In the genomic region with DNA sequence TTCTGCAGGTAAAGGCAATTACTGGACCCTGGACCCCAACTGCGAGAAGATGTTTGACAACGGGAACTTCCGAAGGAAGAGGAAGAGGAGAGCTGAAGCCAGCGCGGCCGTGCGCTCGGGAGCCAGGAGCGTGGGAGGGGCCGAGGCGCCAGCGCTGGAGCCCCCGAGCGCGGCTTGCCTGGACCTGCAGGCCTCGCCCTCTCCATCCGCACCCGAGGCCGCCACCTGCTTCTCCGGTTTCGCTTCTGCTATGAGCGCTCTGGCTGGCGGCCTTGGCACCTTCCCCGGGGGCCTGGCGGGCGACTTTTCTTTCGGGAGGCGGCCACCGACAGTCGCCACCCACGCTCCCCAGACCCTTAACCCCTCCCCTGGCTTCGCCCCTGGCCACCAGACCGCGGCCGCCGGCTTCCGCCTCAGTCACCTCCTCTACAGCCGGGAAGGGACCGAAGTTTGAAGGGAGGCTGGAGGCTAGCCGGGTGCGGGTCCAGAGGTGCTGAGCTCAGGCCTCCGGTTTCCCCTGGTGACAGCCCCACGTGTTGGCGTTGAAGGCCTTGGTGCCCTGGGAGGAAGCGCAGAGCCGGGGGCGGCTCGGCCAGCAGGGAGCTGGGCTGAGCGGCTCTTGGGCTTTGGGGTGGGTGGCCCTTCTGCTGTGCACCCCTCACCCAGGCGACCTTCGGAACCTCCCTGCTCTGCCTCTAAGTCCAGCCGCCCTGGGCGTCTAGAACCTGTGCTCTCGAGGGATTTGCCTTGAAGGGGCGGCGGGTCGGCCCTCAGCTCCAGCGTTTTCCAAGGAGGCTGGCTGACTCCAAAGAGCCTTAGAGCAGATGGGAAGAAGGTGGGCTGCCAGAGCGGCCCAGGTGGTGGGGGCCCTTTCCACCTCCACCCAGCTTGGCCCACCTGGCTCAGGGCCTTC, we compare ENCODE assay signal across 22 cellular contexts. TPM values are rescaled to one million over a fixed set of nuclear protein-coding genes. Genes with fewer than 3 reads are reported as not detected.
A peak's percentile ranks its signal among the peaks of the same experiment; 100 is the strongest.
DNase-seq lines count a peak whose midpoint lies in the region; FAIRE-seq and TF ChIP-seq lines count a peak whose summit lies in the region.
"Had no signal": no experiment of that assay in that cellular context is flagged by ENCODE, and none has a peak within 500 bp of the region (broad histone marks: within the 10 kb centered on the region; RNA-seq: fewer than 3 reads in every experiment).

No MANE protein-coding gene starts in this region.

- no peak for TF ChIP-seq EP300 in suprapubic skin (IDR thresholded peaks at IDR 0.05)

- DNase-seq in NCI-H2171 treated with DMSO at 0.1 percent for 48 hours (lab: John Stamatoyannopoulos, UW) (peak; percentile 61), NCI-H2171 (lab: John Stamatoyannopoulos, UW) (no peak), RPMI8226 (peak; percentile 38), suprapubic skin (ENCODE audit: low spot score in 2 of 2) (no peak), HTR-8/SVneo (ENCODE audit: insufficient read length, low spot score) (no peak), hypothalamus (lab: John Stamatoyannopoulos, UW) (no peak), hippocampal formation (lab: John Stamatoyannopoulos, UW) (no peak)
- DNase-seq: activated CD4-positive, alpha-beta T cell treated with anti-CD3 and anti-CD28 coated beads, Interleukin-2, amount 50 U/mL, for 4 hours; activated T-cell treated with anti-CD3 and anti-CD28 coated beads, Interleukin-2, amount 50 U/mL, for 72 hours; COR-L47; heart right ventricle; KBM-7; mesenchymal stem cell; NCI-H187; NK-92 treated with Interleukin-12 subunit alpha and Interleukin-12 subunit beta, amount 100 ng/mL, for 24 hours; SJCRH30; stimulated activated naive B cell treated with anti-CD40 and anti-IgM and Interleukin-4, amounts not matched to agents 10 μg/mL and 1 μg/mL and 100 μg/mL, for 72 hours had no signal

- 17% methylated on average over 25 of the region's 59 CpGs for WGBS in suprapubic skin

- peak overlapping the region; percentile 64 for H3K4me3 ChIP-seq in iPS-15b (ENCODE audit: low read depth, low read length)
- peak overlapping the region; percentile 48 for H3K4me3 ChIP-seq in suprapubic skin
- H3K4me3 ChIP-seq: SJCRH30 had no signal

- no peak overlapping the region for H3K27ac ChIP-seq in suprapubic skin
- H3K27ac ChIP-seq: neutrophil, SJCRH30 had no signal

- H3K27me3 ChIP-seq in iPS-15b (ENCODE audit: control insufficient read depth, insufficient read depth, low read length) (peaks cover 45% of the 10 kb centered on the region), suprapubic skin (peaks cover 61% of the 10 kb centered on the region)
- H3K27me3 ChIP-seq: SJCRH30 had no signal

- FAIRE-seq in HTR-8/SVneo (lab: Jason Lieb, UNC): no peak
- FAIRE-seq: colon had no signal

- H3K9ac ChIP-seq in iPS-15b (ENCODE audit: low read depth, low read length): no peak overlapping the region

- H3K9me3 ChIP-seq in iPS-15b (ENCODE audit: control insufficient read depth, insufficient read depth, low read length) (no peaks in the 10 kb centered on the region), suprapubic skin (no peaks in the 10 kb centered on the region)
- H3K9me3 ChIP-seq: heart right ventricle, neutrophil, SJCRH30 had no signal

- no peak for TF ChIP-seq CTCF in suprapubic skin (IDR thresholded peaks at IDR 0.05)

- H3K4me1 ChIP-seq in iPS-15b (ENCODE audit: control insufficient read depth, insufficient read depth, low read length) (peaks cover 3% of the 10 kb centered on the region), suprapubic skin (peaks cover 37% of the 10 kb centered on the region)
- H3K4me1 ChIP-seq: SJCRH30 had no signal

- TF ChIP-seq POLR2A in suprapubic skin (IDR thresholded peaks at IDR 0.05): no peak

- no peaks in the 10 kb centered on the region for H3K36me3 ChIP-seq in iPS-15b (ENCODE audit: control insufficient read depth, insufficient read depth, low read length)
- H3K36me3 ChIP-seq in suprapubic skin: no peaks in the 10 kb centered on the region
- H3K36me3 ChIP-seq: heart right ventricle, neutrophil, SJCRH30 had no signal

RNA-seq across cellular contexts. Expression of a gene that starts 1.8 kb away (rescaled TPM):
- total RNA-seq in suprapubic skin: 1 to 10 TPM in 1 of 4 donors, under 1 TPM in 1, not detected in 2; 0.39 to 1.4 TPM
- total RNA-seq: A673; activated T-cell treated with anti-CD3 and anti-CD28 coated beads, Interleukin-2, amount 50 U/mL, for 72 hours; epithelial cell of proximal tubule; SJCRH30 had no signal

Comparison
In these comparisons a context has a peak if more than half of its experiments do, and no peak if none do; other contexts are left out.
1. DNase-seq: peak in NCI-H2171 treated with DMSO at 0.1 percent for 48 hours (single experiment) and RPMI8226 (single experiment); none in NCI-H2171 (single experiment), suprapubic skin (0 of 2), HTR-8/SVneo (single experiment), hypothalamus (0 of 51) and hippocampal formation (0 of 2).